9 cellular contexts compared by ENCODE assay signal in the genomic region with DNA sequence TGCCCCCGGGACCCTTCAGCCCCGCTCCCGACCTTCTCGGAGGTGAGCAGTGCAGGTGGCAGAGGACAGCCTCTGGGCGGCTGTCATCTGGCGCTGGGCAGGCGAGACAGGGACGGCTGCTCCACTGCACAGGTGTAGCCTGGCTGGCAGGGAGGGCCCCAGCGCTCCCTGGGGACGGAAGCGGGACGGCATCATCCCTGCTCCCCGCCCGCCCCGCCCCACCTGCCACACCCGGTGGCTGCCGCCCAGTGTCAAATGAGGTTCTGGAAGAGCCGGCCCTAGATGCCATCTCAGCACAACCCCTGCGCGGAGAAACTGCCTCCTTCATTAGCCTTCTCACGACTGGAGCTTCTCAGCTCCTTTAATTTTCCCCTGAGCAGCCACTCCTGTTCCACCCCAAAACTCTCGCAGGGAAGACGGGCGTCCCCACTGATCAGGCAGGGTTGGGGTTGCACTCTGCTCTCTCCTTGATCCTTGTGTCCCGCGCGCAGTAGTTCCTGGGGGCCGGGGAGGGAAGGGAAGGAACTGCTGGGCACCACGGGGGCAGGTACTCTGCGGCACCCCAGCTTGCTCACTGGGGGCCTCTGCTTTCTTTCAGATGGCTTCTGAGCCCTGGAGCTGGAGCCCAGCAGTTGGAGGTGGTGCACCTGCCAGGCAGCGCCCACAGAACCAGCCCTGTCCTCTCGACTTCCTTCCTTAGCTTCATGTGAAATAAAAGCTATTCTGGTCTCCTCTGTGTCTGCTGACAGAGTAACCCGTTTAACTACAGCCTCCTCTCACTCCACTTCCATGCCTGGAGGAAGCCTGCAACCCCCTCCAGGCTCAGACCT. TPM values are rescaled to one million over a fixed set of nuclear protein-coding genes. Genes with fewer than 3 reads are reported as not detected.
A peak's percentile ranks its signal among the peaks of the same experiment; 100 is the strongest.
DNase-seq lines count a peak whose midpoint lies in the region; ATAC-seq, FAIRE-seq and TF ChIP-seq lines count a peak whose summit lies in the region.
"Had no signal": no experiment of that assay in that cellular context is flagged by ENCODE, and none has a peak within 500 bp of the region (broad histone marks: within the 10 kb centered on the region; RNA-seq: fewer than 3 reads in every experiment).

No MANE protein-coding gene starts in this region.

- H4K20me1 ChIP-seq in astrocyte (ENCODE audit: insufficient read depth, low read length), result no peaks in the 10 kb centered on the region

- BruUV-seq in Panc1 (replicated peaks; lab: Mats Ljungman, UMichigan), result no TSS peak

- peaks cover 7% of the 10 kb centered on the region for H3K4me1 ChIP-seq in Panc1 (ENCODE audit: control insufficient read depth, insufficient read depth, low read length)
- peaks cover 8% of the 10 kb centered on the region for H3K4me1 ChIP-seq in astrocyte (ENCODE audit: insufficient read depth, low read length)

- no peaks in the 10 kb centered on the region for H3K9me3 Mint-ChIP-seq in astrocyte (ENCODE audit: unreplicated experiment)

- DNase-seq in activated T-cell treated with anti-CD3 and anti-CD28 coated beads for 48 hours (ENCODE audit: low read depth) (peak; percentile 14), activated T-cell treated with anti-CD3 and anti-CD28 coated beads for 4 hours (no peak), Panc1 (ENCODE audit: low read depth, low spot score) (no peak), astrocyte (ENCODE audit: low read depth) (no peak), myocyte (ENCODE audit: low read depth) (peak; percentile 47), ecto neural progenitor cell (ENCODE audit: low spot score) (no peak), SKM-1 treated with dmso at 0.1 percent for 144 hours (lab: John Stamatoyannopoulos, UW; ENCODE audit: unreplicated experiment) (no peak)

- CTCF ChIA-PET in Panc1 (lab: Charles Lee), result interaction anchor here (0.6 to 1.9 kb wide), 7 partner anchors 73 to 318 kb away, joined by 3 to 44 read pairs (median 4); no protein-coding TSS in a partner anchor

- in situ Hi-C loops in Panc1 (cut with HindIII; ENCODE audit: low pct_unique_long_range_greater_than_20kb, low sequenced_read_pairs), result no loop called here

- H3K4me3 ChIP-seq in Panc1 (ENCODE audit: low read depth in 2 of 2, low read length in 2 of 2) (peak overlapping the region; percentile 36 to 62), astrocyte (ENCODE audit: insufficient read depth, low read depth, low read length) (no peak overlapping the region)

- no peak overlapping the region for H3K27ac Mint-ChIP-seq in astrocyte (ENCODE audit: unreplicated experiment)

- POLR2A ChIA-PET in Panc1 (lab: Charles Lee), result no interaction called here

- ATAC-seq in HG03139 (IDR thresholded peaks at IDR 0.05; ENCODE audit: unreplicated experiment), result peak; percentile 65
- ATAC-seq in Panc1, result peak; percentile 78

- no peak overlapping the region for H3K4me3 Mint-ChIP-seq in astrocyte (ENCODE audit: unreplicated experiment)

- peaks cover 6% of the 10 kb centered on the region; the same call in 1 of the 2 replicates for H3K9me3 ChIP-seq in Panc1 (ENCODE audit: control insufficient read depth, insufficient read depth, low read depth, low read length)
- H3K9me3 ChIP-seq in astrocyte (ENCODE audit: insufficient read depth, low read depth, low read length), result no peaks in the 10 kb centered on the region

- FAIRE-seq in astrocyte (lab: Jason Lieb, UNC), result no peak

- peak overlapping the region; percentile 32 for H3K4me2 ChIP-seq in astrocyte (ENCODE audit: low read length)

- no peak overlapping the region for H2AFZ ChIP-seq in astrocyte (ENCODE audit: low read depth, low read length)

- no peak for TF ChIP-seq CTCF in Panc1 (IDR thresholded peaks at IDR 0.05)
- no peak for TF ChIP-seq CTCF in astrocyte (IDR thresholded peaks at IDR 0.05; ENCODE audit: insufficient read depth, low read depth, low read length)

- intact Hi-C loops in Panc1 (cut with micrococcal nuclease; ENCODE audit: unreplicated experiment), result loop anchor here (2.0 kb wide), 1 partner anchor 78 kb away; no protein-coding TSS in a partner anchor

- H3K36me3 ChIP-seq in Panc1 (ENCODE audit: control insufficient read depth, insufficient read depth, low read length) (no peaks in the 10 kb centered on the region), astrocyte (ENCODE audit: insufficient read depth, low read length) (no peaks in the 10 kb centered on the region)

- peaks cover 2% of the 10 kb centered on the region; the same call in 1 of the 2 replicates for H3K27me3 ChIP-seq in Panc1 (ENCODE audit: control insufficient read depth, insufficient read depth, low read length)
- H3K27me3 ChIP-seq in astrocyte (ENCODE audit: insufficient read depth, low read length), result no peaks in the 10 kb centered on the region

- H3K27me3 Mint-ChIP-seq in astrocyte (ENCODE audit: low read depth, unreplicated experiment), result peaks cover 15% of the 10 kb centered on the region

- H3K9ac ChIP-seq in astrocyte (ENCODE audit: low read length), result no peak overlapping the region

- H3K4me1 Mint-ChIP-seq in astrocyte (ENCODE audit: low read depth, unreplicated experiment), result peaks cover 6% of the 10 kb centered on the region

- H3K27ac ChIP-seq in Panc1 (ENCODE audit: low read length) (no peak overlapping the region), astrocyte (ENCODE audit: low read depth, low read length) (no peak overlapping the region)

- H3K79me2 ChIP-seq in astrocyte (ENCODE audit: insufficient read depth, low read length), result no peaks in the 10 kb centered on the region

- peaks cover 4% of the 10 kb centered on the region for H3K36me3 Mint-ChIP-seq in astrocyte (ENCODE audit: low read depth, unreplicated experiment)

RNA-seq across cellular contexts. Expression of gene PLAC9, which starts 12.0 kb away (rescaled TPM):
- total RNA-seq in Panc1 (2021; ENCODE audit: unreplicated experiment) (not detected), astrocyte (1.5 and 2.3 TPM in 2 replicates), myocyte (0.43 TPM in 1 of 2 replicates, not detected in the other)
- 0.91 TPM for polyA plus RNA-seq in Panc1 (2012; ENCODE audit: insufficient read length)
- 16.3 TPM for polyA plus RNA-seq in myocyte (2012)
- polyA plus RNA-seq: neural cell had no signal

Comparison
In these comparisons a context has a peak if more than half of its experiments do, and no peak if none do; other contexts are left out.
1. DNase-seq: peak in activated T-cell treated with anti-CD3 and anti-CD28 coated beads for 48 hours (single experiment) and myocyte (single experiment); none in activated T-cell treated with anti-CD3 and anti-CD28 coated beads for 4 hours (single experiment), Panc1 (single experiment), astrocyte (single experiment), ecto neural progenitor cell (single experiment) and SKM-1 treated with dmso at 0.1 percent for 144 hours (single experiment).